Comparison of ENCODE assay signal across 8 cellular contexts in genomic region chr16:23556881-23557778, GRCh38. TPM values are rescaled to one million over a fixed set of nuclear protein-coding genes. Genes with fewer than 3 reads are reported as not detected.
A peak's percentile ranks its signal among the peaks of the same experiment; 100 is the strongest.
DNase-seq lines count a peak whose midpoint lies in the region; ATAC-seq, FAIRE-seq and TF ChIP-seq lines count a peak whose summit lies in the region.

TSS of gene EARS2 (minus strand) at chr16:23557350. CDS start at chr16:23557343, 7 bp downstream.
A gene with protein sequence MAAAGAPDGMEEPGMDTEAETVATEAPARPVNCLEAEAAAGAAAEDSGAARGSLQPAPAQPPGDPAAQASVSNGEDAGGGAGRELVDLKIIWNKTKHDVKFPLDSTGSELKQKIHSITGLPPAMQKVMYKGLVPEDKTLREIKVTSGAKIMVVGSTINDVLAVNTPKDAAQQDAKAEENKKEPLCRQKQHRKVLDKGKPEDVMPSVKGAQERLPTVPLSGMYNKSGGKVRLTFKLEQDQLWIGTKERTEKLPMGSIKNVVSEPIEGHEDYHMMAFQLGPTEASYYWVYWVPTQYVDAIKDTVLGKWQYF (plus strand): TSS chr16:23557727. CDS start chr16:23557743, 16 bp downstream.

- DNase-seq in DMS 273 treated with DMSO at 0.1 percent for 48 hours (lab: John Stamatoyannopoulos, UW): peak; percentile 97
- DNase-seq in HuH-7 (ENCODE audit: low spot score): peak; percentile 95
- DNase-seq in activated CD8-positive, alpha-beta memory T cell treated with anti-CD3 and anti-CD28 coated beads, Interleukin-2, amount 50 U/mL, for 4 hours: peak; percentile 97
- peak; percentile 100 for DNase-seq in endothelial cell of umbilical vein (ENCODE audit: low read depth, low spot score)
- DNase-seq in middle frontal gyrus (ENCODE audit: extremely low spot score, low spot score): peak; percentile 91
- peak; percentile 97 for DNase-seq in stimulated activated CD8-positive, alpha-beta memory T cell treated with anti-CD3 and anti-CD28 coated beads, Interleukin-2, amount 100 ng/mL, for 48 hours (ENCODE audit: low read depth in 2 of 2)

- no peaks in the 10 kb centered on the region for H4K20me1 ChIP-seq in OCI-LY1 (ENCODE audit: insufficient read depth, low read length)
- no peaks in the 10 kb centered on the region for H4K20me1 ChIP-seq in endothelial cell of umbilical vein (replicated peaks; ENCODE audit: control insufficient read depth, extremely low read depth, insufficient read depth, low read length)

- peaks cover 34% of the 10 kb centered on the region for H3K4me1 ChIP-seq in OCI-LY1 (ENCODE audit: insufficient read depth, low read length, severe bottlenecking)
- peaks cover 12% of the 10 kb centered on the region for H3K4me1 ChIP-seq in endothelial cell of umbilical vein (ENCODE audit: control insufficient read depth, extremely low read depth, insufficient read depth, low read length)

- CTCF ChIA-PET in endothelial cell of umbilical vein (lab: Charles Lee): interaction anchor here (0.8 to 1.6 kb wide), 13 partner anchors 11 to 171 kb away, joined by 3 to 11 read pairs (median 5); partner anchors contain the start of genes DCTN5 and PALB2

- no peaks in the 10 kb centered on the region for H3K9me2 ChIP-seq in OCI-LY1 (ENCODE audit: low read depth, low read length)

- no peak within 1 kb of the TSS for H2AFZ ChIP-seq in OCI-LY1 (ENCODE audit: low read length)
- peak within 1 kb of the TSS; percentile 83 for H2AFZ ChIP-seq in endothelial cell of umbilical vein (ENCODE audit: low read depth, low read length)

- H3K9me1 ChIP-seq in endothelial cell of umbilical vein (replicated peaks; ENCODE audit: control insufficient read depth, extremely low read depth, insufficient read depth, low read length): no peaks in the 10 kb centered on the region

- H3K79me2 ChIP-seq in OCI-LY1 (ENCODE audit: insufficient read depth, low read length) (peaks cover 27% of the 10 kb centered on the region), endothelial cell of umbilical vein (ENCODE audit: control insufficient read depth, insufficient read depth, low read length) (peaks cover 30% of the 10 kb centered on the region)

- TF ChIP-seq POLR2A in endothelial cell of umbilical vein (IDR thresholded peaks at IDR 0.05; ENCODE audit: low read depth, low read length): peak; percentile 71

- intact Hi-C loops in endothelial cell of umbilical vein (cut with micrococcal nuclease): loop anchor here (1.0 to 2.0 kb wide), 12 partner anchors 39 to 982 kb away; partner anchors contain the start of genes COG7, DCTN5, GGA2 and NDUFAB1

- FAIRE-seq in endothelial cell of umbilical vein (lab: Jason Lieb, UNC): peak; percentile 97

- POLR2A ChIA-PET in endothelial cell of umbilical vein (lab: Charles Lee): interaction anchor here (0.9 to 1.2 kb wide), 2 partner anchors 17 to 65 kb away, joined by 4 to 5 read pairs; no protein-coding TSS in a partner anchor

- H3F3A ChIP-seq in OCI-LY1 (ENCODE audit: insufficient read depth, low read length): no peaks in the 10 kb centered on the region

- H3K9me3 ChIP-seq in OCI-LY1 (ENCODE audit: low read length) (no peaks in the 10 kb centered on the region), endothelial cell of umbilical vein (replicated peaks; ENCODE audit: control insufficient read depth, insufficient read depth, low read length) (no peaks in the 10 kb centered on the region)

- H3K27ac ChIP-seq in OCI-LY1 (ENCODE audit: low read depth, low read length, poor library complexity, severe bottlenecking) (peak within 1 kb of the TSS; percentile 66), endothelial cell of umbilical vein (ENCODE audit: insufficient read depth, low read depth, low read length) (peak within 1 kb of the TSS; percentile 74)

- H3K4me2 ChIP-seq in OCI-LY1 (ENCODE audit: low read length): peak within 1 kb of the TSS; percentile 84
- H3K4me2 ChIP-seq in endothelial cell of umbilical vein (ENCODE audit: insufficient read depth, low read length): peak within 1 kb of the TSS; percentile 91

- H3K9ac ChIP-seq in OCI-LY1 (ENCODE audit: low read length): peak within 1 kb of the TSS; percentile 82
- H3K9ac ChIP-seq in endothelial cell of umbilical vein (replicated peaks; ENCODE audit: extremely low read depth, insufficient read depth, low read length): peak within 1 kb of the TSS; percentile 87

- TF ChIP-seq CTCF in OCI-LY1 (IDR thresholded peaks at IDR 0.05; ENCODE audit: low read length): peak; percentile 77
- TF ChIP-seq CTCF in endothelial cell of umbilical vein (IDR thresholded peaks at IDR 0.05; ENCODE audit: extremely low read depth in 1 of 2, insufficient read depth in 1 of 2, low read depth in 1 of 2, low read length in 2 of 2): peak; percentile 98 to 100

- H3K4me3 ChIP-seq in OCI-LY1 (ENCODE audit: low read depth, low read length, poor library complexity, severe bottlenecking) (peak within 1 kb of the TSS; percentile 82), endothelial cell of umbilical vein (replicated peaks in 1 of 3; ENCODE audit: insufficient read depth in 1 of 3, low read depth in 1 of 3, low read length in 3 of 3) (peak within 1 kb of the TSS; percentile 74 to 92 (median 86))

- peaks cover 45% of the 10 kb centered on the region for H3K36me3 ChIP-seq in OCI-LY1 (ENCODE audit: insufficient read depth, low read length)
- peaks cover 4 to 7% of the 10 kb centered on the region in 2 experiments for H3K36me3 ChIP-seq in endothelial cell of umbilical vein (ENCODE audit: control insufficient read depth in 2 of 2, extremely low read depth in 1 of 2, insufficient read depth in 2 of 2, low read length in 2 of 2)

- dilution Hi-C loops in endothelial cell of umbilical vein (cut with MboI; ENCODE audit: extremely low pct_ligation_motif_present, low sequenced_read_pairs): no loop called here

- H3K27me3 ChIP-seq in OCI-LY1 (ENCODE audit: insufficient read depth, low read length) (no peaks in the 10 kb centered on the region), endothelial cell of umbilical vein (ENCODE audit: control insufficient read depth in 2 of 2, insufficient read depth in 2 of 2, low read length in 2 of 2) (no peaks in the 10 kb centered on the region)

- peak; percentile 92 for ATAC-seq in GM21515 (IDR thresholded peaks at IDR 0.05; ENCODE audit: unreplicated experiment)

- TSS peak; percentile 73 for BruUV-seq in endothelial cell of umbilical vein (replicated peaks; lab: Mats Ljungman, UMichigan)

TF ChIP-seq in endothelial cell of umbilical vein, 7 proteins besides CTCF, POLR2A, EP300 and RAD21:
- TF ChIP-seq MAX (IDR thresholded peaks at IDR 0.05; ENCODE audit: insufficient read depth, insufficient read length): peak; percentile 96
- TF ChIP-seq POLR2AphosphoS5 (IDR thresholded peaks at IDR 0.05; ENCODE audit: insufficient read depth, low read depth, low read length): peak; percentile 84
- no peak for TF ChIP-seq GATA2 (IDR thresholded peaks at IDR 0.05; ENCODE audit: insufficient read depth, insufficient read length, low read depth, low read length)
- peak; percentile 75 for TF ChIP-seq MYC (IDR thresholded peaks at IDR 0.05; ENCODE audit: low read depth, low read length)
TF ChIP-seq in endothelial cell of umbilical vein: peak in this region for 3.

RNA-seq across cellular contexts. Expression of gene EARS2, which starts in this region (rescaled TPM):
- total RNA-seq in endothelial cell of umbilical vein: 10.9 and 14.7 TPM in 2 replicates
- 21.6 and 32.1 TPM in 2 replicates for polyA plus RNA-seq in endothelial cell of umbilical vein
- polyA plus RNA-seq in endothelial cell of umbilical vein (2011; cell fraction: cytosol; rRNA removed): 11.7 and 18.4 TPM in 2 replicates
- polyA plus RNA-seq in endothelial cell of umbilical vein (2011; cell fraction: nucleus; rRNA removed): 19.7 and 20.9 TPM in 2 replicates
- 14.5 and 14.9 TPM in 2 replicates for polyA plus RNA-seq in endothelial cell of umbilical vein (2012)
- 48.6 and 55.3 TPM in 2 replicates for polyA minus RNA-seq in endothelial cell of umbilical vein
- 30.0 TPM for polyA minus RNA-seq in endothelial cell of umbilical vein (2011; cell fraction: cytosol; rRNA and poly(A)+ RNA removed)
- 29.8 and 30.9 TPM in 2 replicates for polyA minus RNA-seq in endothelial cell of umbilical vein (2011; cell fraction: nucleus; rRNA and poly(A)+ RNA removed)

RNA-seq across cellular contexts. Expression of the second gene that starts in this region (rescaled TPM):
- total RNA-seq in endothelial cell of umbilical vein: 64.8 and 69.9 TPM in 2 replicates
- polyA plus RNA-seq in endothelial cell of umbilical vein: 47.4 and 50.0 TPM in 2 replicates
- 44.6 and 45.5 TPM in 2 replicates for polyA plus RNA-seq in endothelial cell of umbilical vein (2011; cell fraction: cytosol; rRNA removed)
- polyA plus RNA-seq in endothelial cell of umbilical vein (2011; cell fraction: nucleus; rRNA removed): 69.0 and 89.8 TPM in 2 replicates
- polyA plus RNA-seq in endothelial cell of umbilical vein (2012): 38.3 and 39.9 TPM in 2 replicates
- polyA minus RNA-seq in endothelial cell of umbilical vein: 49.9 and 55.4 TPM in 2 replicates
- polyA minus RNA-seq in endothelial cell of umbilical vein (2011; cell fraction: cytosol; rRNA and poly(A)+ RNA removed): 24.6 TPM
- 62.5 and 77.7 TPM in 2 replicates for polyA minus RNA-seq in endothelial cell of umbilical vein (2011; cell fraction: nucleus; rRNA and poly(A)+ RNA removed)

Comparison
In these comparisons a context has a peak if more than half of its experiments do, and no peak if none do; other contexts are left out.
1. Peak in every context shown above with its lines: DNase-seq, ATAC-seq, H3K4me3 ChIP-seq and H3K27ac ChIP-seq.